In genomic region chr2:31324000-31324633, GRCh38 we compare ENCODE assay signal across 8 cellular contexts.
DNase-seq lines count a peak whose midpoint lies in the region; ATAC-seq and TF ChIP-seq lines count a peak whose summit lies in the region.

No MANE protein-coding gene starts in this region.

- TF ChIP-seq CTCF in DND-41 (IDR thresholded peaks at IDR 0.05; ENCODE audit: borderline replicate concordance, extremely low read depth, low read length, poor library complexity, severe bottlenecking) (no peak), foreskin fibroblast (IDR thresholded peaks at IDR 0.05; ENCODE audit: low read depth, low read length) (no peak)

- DNase-seq in DND-41 (no peak), MV-4-11 (lab: John Stamatoyannopoulos, UW) (peak; percentile 32), foreskin fibroblast (peak in 1 of 2 donors; percentile 23), inferior parietal cortex (ENCODE audit: extremely low spot score) (no peak), T-helper 9 cell (no peak)
- DNase-seq in activated effector memory CD4-positive, alpha-beta T cell treated with Interleukin-2 at 50 U/mL for 16 hours: no peak

- ATAC-seq in DND-41 (ENCODE audit: insufficient read depth, low read depth) (peak; percentile 39), GM21717 (IDR thresholded peaks at IDR 0.05; ENCODE audit: unreplicated experiment) (peak; percentile 61), HG02970 (IDR thresholded peaks at IDR 0.05; ENCODE audit: low FRiP score, unreplicated experiment) (no peak)

- peak overlapping the region; percentile 36 for H3K9ac ChIP-seq in DND-41 (ENCODE audit: low read depth, low read length)

- H3K9me3 ChIP-seq in DND-41 (ENCODE audit: insufficient read depth, low read length, severe bottlenecking): no peaks in the 10 kb centered on the region

- H4K20me1 ChIP-seq in DND-41 (ENCODE audit: insufficient read depth, low read length): no peaks in the 10 kb centered on the region

- H3K4me3 ChIP-seq in DND-41 (ENCODE audit: low read depth in 1 of 2, low read length in 2 of 2) (peak overlapping the region in 1 of 2 experiments; percentile 26; a peak in 2 of 4 replicates), foreskin fibroblast (ENCODE audit: low read depth in 1 of 2, low read length in 2 of 2) (peak overlapping the region; percentile 29 to 44)

- H3K27me3 ChIP-seq in DND-41 (ENCODE audit: insufficient read depth, low read length, poor library complexity): no peaks in the 10 kb centered on the region

- peak overlapping the region; percentile 62 for H3K27ac ChIP-seq in DND-41 (ENCODE audit: low read length)

- no peaks in the 10 kb centered on the region for H3K79me2 ChIP-seq in DND-41 (ENCODE audit: insufficient read depth, low read length)

- H3K36me3 ChIP-seq in DND-41 (ENCODE audit: insufficient read depth, low read length): no peaks in the 10 kb centered on the region

- H3K4me1 ChIP-seq in DND-41 (ENCODE audit: insufficient read depth, low read length): peaks cover 57% of the 10 kb centered on the region

- H2AFZ ChIP-seq in DND-41 (ENCODE audit: low read depth, low read length): peak overlapping the region; percentile 57

- H3K4me2 ChIP-seq in DND-41 (ENCODE audit: insufficient read depth, low read length): peak overlapping the region; percentile 58
